ENCODE assay signal across 9 cellular contexts in genomic region chr12:49808686-49809368, GRCh38. TPM values are rescaled to one million over a fixed set of nuclear protein-coding genes. Genes with fewer than 3 reads are reported as not detected.
DNase-seq lines count a peak whose midpoint lies in the region; ATAC-seq and TF ChIP-seq lines count a peak whose summit lies in the region.
"Had no signal": no experiment of that assay in that cellular context is flagged by ENCODE, and none has a peak within 500 bp of the region (broad histone marks: within the 10 kb centered on the region; RNA-seq: fewer than 3 reads in every experiment).

No MANE protein-coding gene starts in this region.

- CTCF ChIA-PET in CD8-positive, alpha-beta memory T cell (lab: Charles Lee) = interaction anchor here (1.1 kb wide), 1 partner anchor 31 kb away, joined by 3 read pairs; no protein-coding TSS in a partner anchor

- H3K4me3 ChIP-seq in CD8-positive, alpha-beta memory T cell (ENCODE audit: low read length) = no peak overlapping the region

- H3K4me1 ChIP-seq in CD8-positive, alpha-beta memory T cell (ENCODE audit: insufficient read depth, low read length) = no peaks in the 10 kb centered on the region

- peaks cover 39% of the 10 kb centered on the region for H3K36me3 Mint-ChIP-seq in brain
- peaks cover 0 to 22% (median 3%) of the 10 kb centered on the region in 3 donors for H3K36me3 Mint-ChIP-seq in CD8-positive, alpha-beta memory T cell

- H3K27ac Mint-ChIP-seq in brain = peak overlapping the region; percentile 90 to 97 (median 93)
- no peak overlapping the region for H3K27ac Mint-ChIP-seq in CD8-positive, alpha-beta memory T cell
- H3K27ac Mint-ChIP-seq: activated naive CD4-positive, alpha-beta T cell treated with anti-CD3 and anti-CD28 coated beads, Interleukin-2, amount 50 U/mL, for 24 hours had no signal

- peaks cover 60% of the 10 kb centered on the region for H3K4me1 Mint-ChIP-seq in brain
- peaks cover 0 to 5% (median 0%) of the 10 kb centered on the region in 3 donors for H3K4me1 Mint-ChIP-seq in CD8-positive, alpha-beta memory T cell

- no peaks in the 10 kb centered on the region for H3K27me3 ChIP-seq in CD8-positive, alpha-beta memory T cell (ENCODE audit: insufficient read depth, low read length, poor library complexity, severe bottlenecking)

- ATAC-seq in HG02678 (IDR thresholded peaks at IDR 0.05; ENCODE audit: unreplicated experiment) = no peak

- intact Hi-C loops in posterior cingulate gyrus (cut with DNase I) = no loop called here

- H3K9me3 ChIP-seq in CD8-positive, alpha-beta memory T cell (ENCODE audit: low read length) = no peaks in the 10 kb centered on the region

- TF ChIP-seq CTCF in brain (conservative IDR thresholded peaks at IDR 0.05) = no peak

- H3K27me3 Mint-ChIP-seq in brain = no peaks in the 10 kb centered on the region
- H3K27me3 Mint-ChIP-seq in CD8-positive, alpha-beta memory T cell = no peaks in the 10 kb centered on the region
- H3K27me3 Mint-ChIP-seq: activated naive CD4-positive, alpha-beta T cell treated with anti-CD3 and anti-CD28 coated beads, Interleukin-2, amount 50 U/mL, for 24 hours had no signal

- POLR2A ChIA-PET in CD8-positive, alpha-beta memory T cell (lab: Charles Lee) = no interaction called here

- H3K4me3 Mint-ChIP-seq in brain = peak overlapping the region in 2 of 5 experiments; percentile 50 to 65
- H3K4me3 Mint-ChIP-seq in CD8-positive, alpha-beta memory T cell = no peak overlapping the region
- H3K4me3 Mint-ChIP-seq: activated naive CD4-positive, alpha-beta T cell treated with anti-CD3 and anti-CD28 coated beads, Interleukin-2, amount 50 U/mL, for 24 hours had no signal

- H3K36me3 ChIP-seq in CD8-positive, alpha-beta memory T cell (ENCODE audit: insufficient read depth, low read length) = no peaks in the 10 kb centered on the region

- no peak overlapping the region for H3K27ac ChIP-seq in CD8-positive, alpha-beta memory T cell (ENCODE audit: low read depth, low read length)

- no peaks in the 10 kb centered on the region for H3K9me3 Mint-ChIP-seq in brain
- H3K9me3 Mint-ChIP-seq in CD8-positive, alpha-beta memory T cell = no peaks in the 10 kb centered on the region
- H3K9me3 Mint-ChIP-seq: activated naive CD4-positive, alpha-beta T cell treated with anti-CD3 and anti-CD28 coated beads, Interleukin-2, amount 50 U/mL, for 24 hours had no signal

- DNase-seq in AG20443 (ENCODE audit: low spot score) = peak; percentile 38
- DNase-seq in inferior parietal cortex (ENCODE audit: extremely low spot score) = peak; percentile 43
- peak in 6 of 10 donors; percentile 44 to 94 (median 62) for DNase-seq in posterior cingulate gyrus
- DNase-seq in CD8-positive, alpha-beta memory T cell = no peak
- DNase-seq in DMS114 treated with DMSO at 0.1 percent for 48 hours (lab: John Stamatoyannopoulos, UW; ENCODE audit: unreplicated experiment) = no peak
- no peak for DNase-seq in DMS79 treated with DMSO at 0.1 percent for 48 hours (lab: John Stamatoyannopoulos, UW)

RNA-seq across cellular contexts. Expression of gene NCKAP5L, which starts 19.4 kb away (rescaled TPM):
- polyA plus RNA-seq in brain (ENCODE audit: insufficient read depth, low read depth, low replicate concordance) = 15.3 TPM
- 1 to 10 TPM; 4.8 to 5.5 TPM for total RNA-seq in CD8-positive, alpha-beta memory T cell
- polyA plus RNA-seq in CD8-positive, alpha-beta memory T cell = 4.3 TPM

RNA-seq across cellular contexts. Expression of gene BCDIN3D, which starts 34.1 kb away (rescaled TPM):
- 3.6 TPM for polyA plus RNA-seq in brain (ENCODE audit: insufficient read depth, low read depth, low replicate concordance)
- 1 to 10 TPM; 6.5 to 7.6 TPM for total RNA-seq in CD8-positive, alpha-beta memory T cell
- polyA plus RNA-seq in CD8-positive, alpha-beta memory T cell = 6.4 TPM

Comparison
In these comparisons a context has a peak if more than half of its experiments do, and no peak if none do; other contexts are left out.
1. DNase-seq: peak in AG20443 (single experiment), inferior parietal cortex (single experiment) and posterior cingulate gyrus (6 of 10); none in CD8-positive, alpha-beta memory T cell (0 of 5), DMS114 treated with DMSO at 0.1 percent for 48 hours (single experiment) and DMS79 treated with DMSO at 0.1 percent for 48 hours (single experiment).
2. H3K27ac Mint-ChIP-seq: peak in brain (5 of 5); none in CD8-positive, alpha-beta memory T cell (0 of 8).